25 cellular contexts compared by ENCODE assay signal in genomic region chr12:54002278-54002914, GRCh38. TPM values are rescaled to one million over a fixed set of nuclear protein-coding genes. Genes with fewer than 3 reads are reported as not detected.
DNase-seq lines count a peak whose midpoint lies in the region; ATAC-seq, FAIRE-seq and TF ChIP-seq lines count a peak whose summit lies in the region.
"Had no signal": no experiment of that assay in that cellular context is flagged by ENCODE, and none has a peak within 500 bp of the region (broad histone marks: within the 10 kb centered on the region; RNA-seq: fewer than 3 reads in every experiment).

No MANE protein-coding gene starts in this region.

- intact Hi-C loops in kidney (cut with DNase I), result loop anchor here (5.0 kb wide), 1 partner anchor 200 kb away; no protein-coding TSS in a partner anchor
- intact Hi-C loops in stomach (cut with DNase I; ENCODE audit: low total_unique reads), result no loop called here

- TF ChIP-seq EP300 in stomach (IDR thresholded peaks at IDR 0.05), result no peak

- TF ChIP-seq CTCF in kidney (IDR thresholded peaks at IDR 0.05; ENCODE audit: borderline replicate concordance, extremely low read depth, insufficient read depth), result no peak
- no peak for TF ChIP-seq CTCF in stomach (IDR thresholded peaks at IDR 0.05)

- ATAC-seq in GM18498 (IDR thresholded peaks at IDR 0.05; ENCODE audit: unreplicated experiment), result no peak
- ATAC-seq: CD8-positive, alpha-beta T cell; heart right ventricle; stimulated activated naive CD8-positive, alpha-beta T cell treated with anti-CD3 and anti-CD28 coated beads, Interleukin-15, amount 100 ng/mL, for 72 hours had no signal

- H3K4me3 ChIP-seq in SJSA1 (peak overlapping the region; percentile 71), kidney (ENCODE audit: low read length in 2 of 2) (peak overlapping the region in 1 of 2 donors; percentile 88), skeletal muscle satellite cell (ENCODE audit: low read length) (peak overlapping the region; percentile 85), stomach (no peak overlapping the region)
- H3K4me3 ChIP-seq: heart right ventricle had no signal

- peak overlapping the region; percentile 100 for H3K4me2 ChIP-seq in skeletal muscle satellite cell (ENCODE audit: low read length)

- H3K9me3 ChIP-seq in SJSA1 (replicated peaks) (no peaks in the 10 kb centered on the region), kidney (ENCODE audit: control insufficient read depth in 1 of 2, low read length in 2 of 2) (no peaks in the 10 kb centered on the region), skeletal muscle satellite cell (replicated peaks; ENCODE audit: low read length) (no peaks in the 10 kb centered on the region), stomach (no peaks in the 10 kb centered on the region)
- H3K9me3 ChIP-seq: heart right ventricle had no signal

- H3K4me1 ChIP-seq in SJSA1 (replicated peaks), result peaks cover 44% of the 10 kb centered on the region
- peaks cover 14 to 23% of the 10 kb centered on the region in 2 donors for H3K4me1 ChIP-seq in kidney (ENCODE audit: control insufficient read depth in 1 of 2, insufficient read depth in 1 of 2, low read depth in 1 of 2, low read length in 2 of 2)
- peaks cover 75% of the 10 kb centered on the region for H3K4me1 ChIP-seq in skeletal muscle satellite cell (ENCODE audit: control insufficient read depth, insufficient read depth, low read length)
- H3K4me1 ChIP-seq in stomach, result peaks cover 17 to 40% (median 30%) of the 10 kb centered on the region in 4 donors

- peak overlapping the region in 1 of 2 donors; percentile 15 for H3K9ac ChIP-seq in kidney (ENCODE audit: low read length in 2 of 2)
- peak overlapping the region; percentile 99 for H3K9ac ChIP-seq in skeletal muscle satellite cell (ENCODE audit: low read depth, low read length)

- FAIRE-seq in G401.6 (lab: Jason Lieb, UNC) (peak; percentile 88), kidney (lab: Jason Lieb, UNC) (no peak)

- no peak for TF ChIP-seq POLR2A in stomach (IDR thresholded peaks at IDR 0.05)

- H3K27ac ChIP-seq in SJSA1, result peak overlapping the region; percentile 22; the same call in 1 of the 2 replicates
- H3K27ac ChIP-seq in kidney (ENCODE audit: low read depth in 2 of 2, low read length in 2 of 2), result peak overlapping the region; percentile 7 to 97
- no peak overlapping the region for H3K27ac ChIP-seq in stomach
- H3K27ac ChIP-seq: heart right ventricle had no signal

- H3K36me3 ChIP-seq in SJSA1 (0 out of 2 replicates have a peak, but pooled peaks cover 5% of the 10 kb centered on the region), kidney (ENCODE audit: control insufficient read depth in 1 of 2, insufficient read depth in 2 of 2, low read length in 2 of 2) (no peaks in the 10 kb centered on the region), skeletal muscle satellite cell (ENCODE audit: insufficient read depth, low read length) (peaks cover 20% of the 10 kb centered on the region), stomach (no peaks in the 10 kb centered on the region)

- H3K27me3 ChIP-seq in SJSA1 (replicated peaks) (no peaks in the 10 kb centered on the region), skeletal muscle satellite cell (ENCODE audit: control insufficient read depth, insufficient read depth, low read length) (no peaks in the 10 kb centered on the region), stomach (peaks cover 57 to 100% (median 100%) of the 10 kb centered on the region in 3 donors)

- 11 to 16% (median 12%) methylated on average over 19 of the region's 19 CpGs for WGBS in stomach, 5 donors

- DNase-seq in SJSA1 (ENCODE audit: low read depth in 1 of 2, low spot score in 2 of 2) (peak in 1 of 2 experiments; percentile 62), kidney (peak; percentile 72), putamen (ENCODE audit: low spot score) (no peak), NCI-H774 (lab: John Stamatoyannopoulos, UW) (no peak), stomach (no peak)
- DNase-seq: activated CD4-positive, alpha-beta T cell treated with anti-CD3 and anti-CD28 coated beads for 4 hours; activated naive CD4-positive, alpha-beta T cell treated with anti-CD3 and anti-CD28 coated beads, Interleukin-2, amount 50 U/mL, for 16 hours; CD8-positive, alpha-beta T cell; DMS 273 treated with DMSO at 0.1 percent for 48 hours; GOT3; heart right ventricle; KG1; naive B cell; NCI-H1436 treated with DMSO at 0.1 percent for 48 hours; NCI-H510A treated with DMSO at 0.1 percent for 48 hours; stimulated activated CD4-positive, alpha-beta T cell treated with anti-CD3 and anti-CD28 coated beads, Interleukin-15, amount 100 ng/mL, for 24 hours; stimulated activated naive CD8-positive, alpha-beta T cell treated with anti-CD3 and anti-CD28 coated beads, Interleukin-15, amount 100 ng/mL, for 72 hours; T-helper 2 cell had no signal

RNA-seq across cellular contexts. Expression of gene HOXC9, which starts 2.4 kb away (rescaled TPM):
- total RNA-seq in SJSA1 (2014; rRNA removed; shearing (Covaris generic)), result 9.6 and 14.2 TPM in 2 replicates
- total RNA-seq in kidney (16.5 TPM), stomach (not detected)
- polyA plus RNA-seq in kidney (ENCODE audit: insufficient read depth, low read depth, low replicate concordance) (11.7 TPM), stomach (under 1 TPM in 1 of 3 donors, not detected in 2; 0.08 TPM)
- total RNA-seq in skeletal muscle satellite cell (2012; rRNA removed), result 4.1 and 7.6 TPM in 2 replicates
- total RNA-seq: activated CD8-positive, alpha-beta memory T cell treated with anti-CD3 and anti-CD28 coated beads for 36 hours; CD8-positive, alpha-beta T cell; cerebellum; heart right ventricle; osteocyte had no signal
- polyA plus RNA-seq: heart right ventricle had no signal

RNA-seq across cellular contexts. Expression of gene HOXC8, which starts 6.4 kb away (rescaled TPM):
- total RNA-seq in SJSA1 (2014; rRNA removed; shearing (Covaris generic)), result 0.19 and 1.3 TPM in 2 replicates
- total RNA-seq in kidney, result 9.0 TPM
- 2.1 TPM for polyA plus RNA-seq in kidney (ENCODE audit: insufficient read depth, low read depth, low replicate concordance)
- 3.1 and 4.8 TPM in 2 replicates for total RNA-seq in skeletal muscle satellite cell (2012; rRNA removed)
- total RNA-seq in stomach, result not detected
- polyA plus RNA-seq in stomach, result under 1 TPM in 1 of 3 donors, not detected in 2; 0.08 TPM
- total RNA-seq: activated CD8-positive, alpha-beta memory T cell treated with anti-CD3 and anti-CD28 coated beads for 36 hours; CD8-positive, alpha-beta T cell; cerebellum; heart right ventricle; osteocyte had no signal
- polyA plus RNA-seq: heart right ventricle had no signal

RNA-seq across cellular contexts. Expression of gene HOXC10, which starts 17.4 kb away (rescaled TPM):
- total RNA-seq in SJSA1 (2014; rRNA removed; shearing (Covaris generic)), result 3.2 and 7.5 TPM in 2 replicates
- 50.7 TPM for total RNA-seq in kidney
- 49.7 TPM for polyA plus RNA-seq in kidney (ENCODE audit: insufficient read depth, low read depth, low replicate concordance)
- total RNA-seq in skeletal muscle satellite cell (2012; rRNA removed), result 1.8 and 3.7 TPM in 2 replicates
- total RNA-seq in stomach, result not detected
- not detected for polyA plus RNA-seq in stomach
- total RNA-seq: activated CD8-positive, alpha-beta memory T cell treated with anti-CD3 and anti-CD28 coated beads for 36 hours; CD8-positive, alpha-beta T cell; cerebellum; heart right ventricle; HT-29; osteocyte had no signal
- polyA plus RNA-seq: heart right ventricle had no signal

RNA-seq across cellular contexts. Expression of gene HOXC6, which starts 25.8 kb away (rescaled TPM):
- 2.9 and 6.2 TPM in 2 replicates for total RNA-seq in SJSA1 (2014; rRNA removed; shearing (Covaris generic))
- 22.0 TPM for total RNA-seq in kidney
- 11.4 TPM for polyA plus RNA-seq in kidney (ENCODE audit: insufficient read depth, low read depth, low replicate concordance)
- 2.5 and 4.6 TPM in 2 replicates for total RNA-seq in skeletal muscle satellite cell (2012; rRNA removed)
- total RNA-seq in stomach, result 1 to 10 TPM in 1 of 5 donors, not detected in 4; 2.0 TPM
- 1 to 10 TPM in 1 of 3 donors, under 1 TPM in 1, not detected in 1; 0.46 to 1.0 TPM for polyA plus RNA-seq in stomach
- total RNA-seq: activated CD8-positive, alpha-beta memory T cell treated with anti-CD3 and anti-CD28 coated beads for 36 hours; CD8-positive, alpha-beta T cell; cerebellum; osteocyte had no signal

RNA-seq across cellular contexts. Expression of gene HOTAIR, which starts 27.6 kb away (rescaled TPM):
- 11.1 and 13.5 TPM in 2 replicates for total RNA-seq in SJSA1 (2014; rRNA removed; shearing (Covaris generic))
- total RNA-seq in kidney (0.76 TPM), stomach (not detected)
- polyA plus RNA-seq in kidney (ENCODE audit: insufficient read depth, low read depth, low replicate concordance) (0.52 TPM), stomach (not detected)
- 0.22 and 0.25 TPM in 2 replicates for total RNA-seq in skeletal muscle satellite cell (2012; rRNA removed)
- total RNA-seq: activated CD8-positive, alpha-beta memory T cell treated with anti-CD3 and anti-CD28 coated beads for 36 hours; CD8-positive, alpha-beta T cell; cerebellum; heart right ventricle; osteocyte had no signal
- polyA plus RNA-seq: heart right ventricle had no signal

Comparison
In these comparisons a context has a peak if more than half of its experiments do, and no peak if none do; other contexts are left out.
1. H3K27ac ChIP-seq: peak in SJSA1 (single experiment) and kidney (2 of 2); none in stomach (0 of 5).
2. H3K4me3 ChIP-seq: peak in SJSA1 (single experiment) and skeletal muscle satellite cell (single experiment); none in stomach (0 of 4).
3. RNA of gene HOXC9, which starts 2.4 kb away (total RNA-seq): 16.5 TPM in kidney (single experiment) and 9.6 to 14.2 TPM in SJSA1; not detected in stomach; every median in the first group is over 10 times any median in the second.